In genomic region chr17:65103431-65103830, GRCh38 we compare ENCODE assay signal across 16 cellular contexts. TPM values are rescaled to one million over a fixed set of nuclear protein-coding genes. Genes with fewer than 3 reads are reported as not detected.
DNase-seq lines count a peak whose midpoint lies in the region; ATAC-seq, FAIRE-seq and TF ChIP-seq lines count a peak whose summit lies in the region.
"Had no signal": no experiment of that assay in that cellular context is flagged by ENCODE, and none has a peak within 500 bp of the region (broad histone marks: within the 10 kb centered on the region; RNA-seq: fewer than 3 reads in every experiment).

No MANE protein-coding gene starts in this region.

- CTCF ChIA-PET in IMR-90 (lab: Yijun Ruan, JAX), result interaction anchor here (0.6 kb wide), 2 partner anchors 29 kb away, joined by 3 to 8 read pairs; no protein-coding TSS in a partner anchor

- H2AFZ ChIP-seq in IMR-90 (replicated peaks; ENCODE audit: low read length, poor library complexity) (no peak overlapping the region), neural progenitor cell (replicated peaks) (no peak overlapping the region)
- H2AFZ ChIP-seq: GM23338 had no signal

- no peak overlapping the region for H3K9ac ChIP-seq in IMR-90 (ENCODE audit: low read depth, low read length)
- H3K9ac ChIP-seq in neural progenitor cell, result no peak overlapping the region
- H3K9ac ChIP-seq: BLaER1 had no signal

- no peaks in the 10 kb centered on the region for H3K79me2 ChIP-seq in neural progenitor cell (ENCODE audit: low read depth)

- H3K18ac ChIP-seq in IMR-90 (ENCODE audit: low read depth, low read length), result no peak overlapping the region

- peaks cover 46% of the 10 kb centered on the region for H3K4me1 Mint-ChIP-seq in neural progenitor cell

- no peak overlapping the region for H3K56ac ChIP-seq in IMR-90 (ENCODE audit: extremely low read depth, insufficient read depth, low read length)

- in situ Hi-C loops in IMR-90 (cut with MboI; ENCODE audit: low sequenced_read_pairs), result no loop called here

- 0 out of 2 replicates have a peak overlapping the region, but pooled peaks have one; percentile 4 for H3K4ac ChIP-seq in IMR-90 (ENCODE audit: low read depth, low read length)

- H2BK120ac ChIP-seq in IMR-90 (ENCODE audit: low read depth, low read length), result peak overlapping the region; percentile 2; the same call in 1 of the 2 replicates

- H3K79me1 ChIP-seq in IMR-90 (ENCODE audit: low read depth in 1 of 2, low read length in 2 of 2), result no peaks in the 10 kb centered on the region

- intact Hi-C loops in IMR-90 (cut with micrococcal nuclease), result no loop called here
- intact Hi-C loops in sigmoid colon (cut with DNase I), result loop anchor here (5.0 kb wide), 1 partner anchor 141 kb away; no protein-coding TSS in a partner anchor
- intact Hi-C loops in pancreas (cut with DNase I), result no loop called here

- no peak for ATAC-seq in IMR-90 (ENCODE audit: low read depth)
- ATAC-seq in RWPE2 (ENCODE audit: low read depth), result no peak
- no peak for ATAC-seq in pancreas
- ATAC-seq: GM23338 had no signal

- no peaks in the 10 kb centered on the region for H3K9me3 Mint-ChIP-seq in neural progenitor cell
- H3K9me3 Mint-ChIP-seq: CD8-positive, alpha-beta memory T cell; GM23338 had no signal

- no TSS peak for BruUV-seq in IMR-90 (replicated peaks; lab: Mats Ljungman, UMichigan)

- WGBS in IMR-90 (ENCODE audit: extremely low coverage in 2 of 2, insufficient read length in 1 of 2), 2 experiments, result no CpG with 5 or more reads among the region's 3 CpGs
- 64 to 77% methylated on average over 3 of the region's 3 CpGs for WGBS in sigmoid colon, 2 donors
- WGBS in pancreas, 2 donors, result 61 to 73% methylated on average over 3 of the region's 3 CpGs

- FAIRE-seq in GM19239 (lab: Jason Lieb, UNC) (no peak), pancreas (lab: Jason Lieb, UNC) (no peak)

- no peak for TF ChIP-seq CTCF in IMR-90 (conservative IDR thresholded peaks at IDR 0.05; ENCODE audit: low read depth, low read length)
- TF ChIP-seq CTCF in RWPE2 (IDR thresholded peaks at IDR 0.05; ENCODE audit: poor library complexity, severe bottlenecking), result no peak
- no peak for TF ChIP-seq CTCF in sigmoid colon (IDR thresholded peaks at IDR 0.05)
- no peak for TF ChIP-seq CTCF in neural progenitor cell (IDR thresholded peaks at IDR 0.05)
- no peak for TF ChIP-seq CTCF in pancreas (IDR thresholded peaks at IDR 0.05)

- no peak overlapping the region for H2BK15ac ChIP-seq in IMR-90 (ENCODE audit: low read depth, low read length)

- H4K5ac ChIP-seq in IMR-90 (ENCODE audit: low read depth, low read length), result no peak overlapping the region

- no peak for TF ChIP-seq RAD21 in IMR-90 (IDR thresholded peaks at IDR 0.05; ENCODE audit: low read length)

- no peak for TF ChIP-seq POLR2A in IMR-90 (IDR thresholded peaks at IDR 0.05; ENCODE audit: low read depth, low read length)
- no peak for TF ChIP-seq POLR2A in sigmoid colon (IDR thresholded peaks at IDR 0.05)

- H3K14ac ChIP-seq in IMR-90 (replicated peaks; ENCODE audit: low read depth, low read length), result no peak overlapping the region

- peaks cover 6% of the 10 kb centered on the region; the same call in 1 of the 2 replicates for H3K9me1 ChIP-seq in IMR-90 (ENCODE audit: insufficient read depth, low read length)

- peaks cover 4% of the 10 kb centered on the region for H3K27me3 Mint-ChIP-seq in neural progenitor cell (ENCODE audit: insufficient read depth, low read depth)

- H3K27me3 ChIP-seq in IMR-90 (ENCODE audit: control insufficient read depth, insufficient read depth, low read length) (no peaks in the 10 kb centered on the region), RWPE2 (ENCODE audit: insufficient read depth, poor library complexity, severe bottlenecking) (no peaks in the 10 kb centered on the region), sigmoid colon (no peaks in the 10 kb centered on the region), neural progenitor cell (no peaks in the 10 kb centered on the region), pancreas (no peaks in the 10 kb centered on the region)
- H3K27me3 ChIP-seq: BLaER1 had no signal

- H3K23ac ChIP-seq in IMR-90 (ENCODE audit: low read depth, low read length), result no peak overlapping the region

- no peak overlapping the region; the same call in 1 of the 2 replicates for H2AK5ac ChIP-seq in IMR-90 (ENCODE audit: low read depth, low read length)

- H3F3A ChIP-seq in neural progenitor cell (ENCODE audit: low read depth), result peaks cover 4% of the 10 kb centered on the region

- no peak overlapping the region for H2BK5ac ChIP-seq in IMR-90 (ENCODE audit: low read depth, low read length, poor library complexity, severe bottlenecking)

- no peak overlapping the region for H3K4me3 Mint-ChIP-seq in neural progenitor cell
- H3K4me3 Mint-ChIP-seq: GM23338 had no signal

- 0 out of 2 replicates have a peak overlapping the region, but pooled peaks have one; percentile 12 for H2BK20ac ChIP-seq in IMR-90 (ENCODE audit: low read depth, low read length)

- no peaks in the 10 kb centered on the region for H3K36me3 Mint-ChIP-seq in neural progenitor cell
- H3K36me3 Mint-ChIP-seq: CD8-positive, alpha-beta memory T cell had no signal

- H3K4me3 ChIP-seq in IMR-90 (ENCODE audit: insufficient read depth, low read depth, low read length), result no peak overlapping the region
- H3K4me3 ChIP-seq in RWPE2 (ENCODE audit: severe bottlenecking), result no peak overlapping the region
- no peak overlapping the region for H3K4me3 ChIP-seq in sigmoid colon
- no peak overlapping the region for H3K4me3 ChIP-seq in neural progenitor cell
- no peak overlapping the region for H3K4me3 ChIP-seq in pancreas
- H3K4me3 ChIP-seq: BLaER1, GM23338 had no signal

- no peak overlapping the region for H4K8ac ChIP-seq in IMR-90 (ENCODE audit: low read depth in 2 of 2, low read length in 2 of 2)

- no peak for TF ChIP-seq EP300 in sigmoid colon (IDR thresholded peaks at IDR 0.05)

- H3K4me2 ChIP-seq in IMR-90 (ENCODE audit: low read depth, low read length) (no peak overlapping the region), neural progenitor cell (no peak overlapping the region)
- H3K4me2 ChIP-seq: BLaER1, GM23338 had no signal

- H3K4me1 ChIP-seq in IMR-90 (ENCODE audit: control insufficient read depth, insufficient read depth, low read length), result peaks cover 12% of the 10 kb centered on the region
- peaks cover 36% of the 10 kb centered on the region for H3K4me1 ChIP-seq in RWPE2 (ENCODE audit: insufficient read depth, poor library complexity, severe bottlenecking)
- H3K4me1 ChIP-seq in sigmoid colon, result peaks cover 0 to 55% (median 32%) of the 10 kb centered on the region in 4 donors
- no peaks in the 10 kb centered on the region for H3K4me1 ChIP-seq in neural progenitor cell
- H3K4me1 ChIP-seq in pancreas, result peaks cover 0 to 12% (median 5%) of the 10 kb centered on the region in 3 donors

- POLR2A ChIA-PET in IMR-90 (lab: Charles Lee; ENCODE audit: unreplicated experiment), result interaction anchor here (0.6 kb wide), 1 partner anchor 55 kb away, joined by 3 read pairs; no protein-coding TSS in a partner anchor

- no peak overlapping the region for H2AK9ac ChIP-seq in IMR-90 (replicated peaks; ENCODE audit: low read depth, low read length, poor library complexity)

- peaks cover 4% of the 10 kb centered on the region; the same call in 1 of the 2 replicates for H4K20me1 ChIP-seq in IMR-90 (ENCODE audit: insufficient read depth, low read length)
- H4K20me1 ChIP-seq in neural progenitor cell (ENCODE audit: low read depth), result no peaks in the 10 kb centered on the region
- H4K20me1 ChIP-seq: BLaER1 had no signal

- no peak overlapping the region for H3K27ac Mint-ChIP-seq in neural progenitor cell
- H3K27ac Mint-ChIP-seq: GM23338 had no signal

- no peaks in the 10 kb centered on the region for H3K36me3 ChIP-seq in IMR-90 (ENCODE audit: control insufficient read depth, insufficient read depth, low read length)
- no peaks in the 10 kb centered on the region for H3K36me3 ChIP-seq in RWPE2 (ENCODE audit: low read depth)
- no peaks in the 10 kb centered on the region for H3K36me3 ChIP-seq in sigmoid colon
- H3K36me3 ChIP-seq in neural progenitor cell, result no peaks in the 10 kb centered on the region
- H3K36me3 ChIP-seq in pancreas, result no peaks in the 10 kb centered on the region
- H3K36me3 ChIP-seq: BLaER1 had no signal

- H3K9me3 ChIP-seq in IMR-90 (ENCODE audit: control insufficient read depth, insufficient read depth, low read length) (no peaks in the 10 kb centered on the region), RWPE2 (ENCODE audit: severe bottlenecking) (no peaks in the 10 kb centered on the region), sigmoid colon (no peaks in the 10 kb centered on the region), neural progenitor cell (ENCODE audit: low read depth) (no peaks in the 10 kb centered on the region), pancreas (no peaks in the 10 kb centered on the region)
- H3K9me3 ChIP-seq: BLaER1, Caco-2 had no signal

- H3K27ac ChIP-seq in IMR-90 (ENCODE audit: insufficient read depth, low read length) (no peak overlapping the region), RWPE2 (ENCODE audit: poor library complexity, severe bottlenecking) (peak overlapping the region; percentile 38), epithelial cell of prostate (peak overlapping the region; percentile 6), sigmoid colon (no peak overlapping the region), neural progenitor cell (no peak overlapping the region), pancreas (no peak overlapping the region)
- H3K27ac ChIP-seq: BLaER1 had no signal

- no peak overlapping the region for H4K91ac ChIP-seq in IMR-90 (ENCODE audit: insufficient read depth, low read depth, low read length)

- dilution Hi-C loops in IMR-90 (cut with HindIII; ENCODE audit: low sequenced_read_pairs, unreplicated experiment), result no loop called here

- DNase-seq in IMR-90 (no peak), RWPE2 (ENCODE audit: low spot score) (no peak), epithelial cell of prostate (ENCODE audit: low read depth, low spot score) (no peak), sigmoid colon (peak; percentile 52), GM19239 (ENCODE audit: insufficient read length, low spot score) (no peak), neural progenitor cell (ENCODE audit: low spot score) (no peak), pancreas (no peak)
- DNase-seq: 8988T; AML-193; Caco-2; CD8-positive, alpha-beta memory T cell; DND-41; GF-D8; H7 had no signal

RNA-seq across cellular contexts. Expression of gene RGS9, which starts 33.7 kb away (rescaled TPM):
- total RNA-seq in IMR-90 (2012; rRNA removed) (0.90 and 1.4 TPM in 2 replicates), sigmoid colon (10 to 100 TPM; 12.4 to 30.5 (median 19.3) TPM), neural progenitor cell (ENCODE audit: low replicate concordance) (3.6 and 7.9 TPM in 2 replicates), pancreas (1 to 10 TPM; 1.2 to 5.5 (median 2.7) TPM)
- polyA plus RNA-seq in IMR-90 (2012; rRNA removed) (0.77 and 1.1 TPM in 2 replicates), sigmoid colon (10 to 100 TPM in 2 of 3 donors, 1 to 10 TPM in 1; 5.0 to 16.9 (median 10.8) TPM), pancreas (10 to 100 TPM in 1 of 2 donors, 1 to 10 TPM in 1; 7.1 to 13.9 TPM)
- polyA plus RNA-seq in IMR-90 (2012; cell fraction: cytosol; rRNA removed), result 0.41 and 0.58 TPM in 2 replicates
- 0.60 and 1.3 TPM in 2 replicates for polyA plus RNA-seq in IMR-90 (2012; cell fraction: nucleus; rRNA removed; ENCODE audit: low replicate concordance)

RNA-seq across cellular contexts. Expression of gene GNA13, which starts 46.9 kb away (rescaled TPM):
- total RNA-seq in IMR-90 (2012; rRNA removed), result 37.6 and 57.2 TPM in 2 replicates
- 11.3 and 13.8 TPM in 2 replicates for polyA plus RNA-seq in IMR-90 (2012; rRNA removed)
- 3.5 and 3.9 TPM in 2 replicates for polyA plus RNA-seq in IMR-90 (2012; cell fraction: cytosol; rRNA removed)
- polyA plus RNA-seq in IMR-90 (2012; cell fraction: nucleus; rRNA removed; ENCODE audit: low replicate concordance), result 2.6 and 9.4 TPM in 2 replicates
- total RNA-seq in sigmoid colon, result 100 to 1,000 TPM in 2 of 4 donors, 10 to 100 TPM in 2; 72.8 to 120 (median 96.4) TPM
- 10 to 100 TPM; 33.1 to 62.9 (median 39.6) TPM for polyA plus RNA-seq in sigmoid colon
- total RNA-seq in neural progenitor cell (ENCODE audit: low replicate concordance), result 51.7 and 73.8 TPM in 2 replicates
- 10 to 100 TPM; 10.9 to 22.2 (median 13.2) TPM for total RNA-seq in pancreas
- polyA plus RNA-seq in pancreas, result 1 to 10 TPM; 4.9 to 7.7 TPM

Comparison
In these comparisons a context has a peak if more than half of its experiments do, and no peak if none do; other contexts are left out.
1. H3K27ac ChIP-seq: peak in RWPE2 (single experiment) and epithelial cell of prostate (single experiment); none in IMR-90 (single experiment), sigmoid colon (0 of 4), neural progenitor cell (single experiment) and pancreas (0 of 4).